ENCODE assay signal across 11 cellular contexts in the genomic region with DNA sequence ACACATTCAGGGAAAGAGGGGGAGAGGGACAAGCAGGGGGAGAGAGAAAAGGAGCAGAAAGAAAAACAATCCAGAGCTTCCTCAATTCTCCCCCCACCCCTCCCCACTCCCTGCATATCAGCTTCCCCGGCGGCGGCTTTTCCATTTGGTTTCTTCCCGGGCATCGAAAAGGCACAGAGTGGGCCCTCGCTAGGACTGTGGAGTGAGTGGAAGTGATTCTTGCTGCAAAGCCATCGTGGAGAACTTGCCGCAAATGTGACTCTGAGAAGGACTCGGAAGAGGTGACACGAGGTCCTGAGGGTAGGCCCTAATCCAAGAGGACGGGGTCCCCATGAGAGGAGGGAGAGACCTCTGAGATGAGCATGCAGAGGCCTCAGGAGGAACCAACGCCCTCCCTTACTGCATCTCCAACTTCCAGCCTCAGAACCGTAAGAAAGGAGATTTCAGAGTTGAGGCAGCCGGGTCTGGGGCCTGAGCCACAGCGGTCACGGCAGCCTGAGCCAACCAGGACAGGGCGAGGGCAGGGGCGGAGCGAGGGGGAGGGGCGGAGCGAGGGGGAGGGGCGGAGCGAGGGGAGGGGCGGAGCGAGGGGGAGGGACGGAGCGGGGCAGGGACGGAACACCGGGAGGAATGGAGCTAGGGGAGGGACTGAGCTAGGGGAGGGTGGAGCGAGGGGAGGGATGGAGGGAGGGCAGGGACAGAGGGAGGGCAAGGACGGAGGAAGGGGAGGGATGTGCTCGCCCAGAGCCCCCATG. TPM values are rescaled to one million over a fixed set of nuclear protein-coding genes. Genes with fewer than 3 reads are reported as not detected.
DNase-seq lines count a peak whose midpoint lies in the region; ATAC-seq lines count a peak whose summit lies in the region.
"Had no signal": no experiment of that assay in that cellular context is flagged by ENCODE, and none has a peak within 500 bp of the region (broad histone marks: within the 10 kb centered on the region; RNA-seq: fewer than 3 reads in every experiment).

No MANE protein-coding gene starts in this region.

- intact Hi-C loops in cardiac septum (cut with DNase I), result no loop called here

- DNase-seq in AG08395 (ENCODE audit: low spot score) (peak; percentile 52), NCI-H69 (lab: John Stamatoyannopoulos, UW) (peak; percentile 27), cardiac septum (ENCODE audit: low spot score) (peak; percentile 75), mucosa of gallbladder (ENCODE audit: low spot score) (peak; percentile 24), GF-D8 (lab: John Stamatoyannopoulos, UW) (no peak), SIG-M5 treated with dmso at 0.1 percent for 504 hours (lab: John Stamatoyannopoulos, UW; ENCODE audit: unreplicated experiment) (no peak), cerebellar nuclear complex (lab: John Stamatoyannopoulos, UW) (no peak)
- DNase-seq: amniotic stem cell, GM23248, NCI-H510A treated with DMSO at 0.1 percent for 48 hours had no signal

- ATAC-seq in HG02852 (IDR thresholded peaks at IDR 0.05; ENCODE audit: unreplicated experiment), result no peak

RNA-seq across cellular contexts. Expression of gene SARDH, which starts 21.2 kb away (rescaled TPM):
- 1.3 TPM for total RNA-seq in cardiac septum
- total RNA-seq in mucosa of gallbladder, result 2.8 TPM

Comparison
In these comparisons a context has a peak if more than half of its experiments do, and no peak if none do; other contexts are left out.
1. DNase-seq: peak in AG08395 (single experiment), NCI-H69 (single experiment), cardiac septum (single experiment) and mucosa of gallbladder (single experiment); none in GF-D8 (single experiment), SIG-M5 treated with dmso at 0.1 percent for 504 hours (single experiment) and cerebellar nuclear complex (0 of 2).